ENCODE assay signal across 8 cellular contexts in the genomic region with DNA sequence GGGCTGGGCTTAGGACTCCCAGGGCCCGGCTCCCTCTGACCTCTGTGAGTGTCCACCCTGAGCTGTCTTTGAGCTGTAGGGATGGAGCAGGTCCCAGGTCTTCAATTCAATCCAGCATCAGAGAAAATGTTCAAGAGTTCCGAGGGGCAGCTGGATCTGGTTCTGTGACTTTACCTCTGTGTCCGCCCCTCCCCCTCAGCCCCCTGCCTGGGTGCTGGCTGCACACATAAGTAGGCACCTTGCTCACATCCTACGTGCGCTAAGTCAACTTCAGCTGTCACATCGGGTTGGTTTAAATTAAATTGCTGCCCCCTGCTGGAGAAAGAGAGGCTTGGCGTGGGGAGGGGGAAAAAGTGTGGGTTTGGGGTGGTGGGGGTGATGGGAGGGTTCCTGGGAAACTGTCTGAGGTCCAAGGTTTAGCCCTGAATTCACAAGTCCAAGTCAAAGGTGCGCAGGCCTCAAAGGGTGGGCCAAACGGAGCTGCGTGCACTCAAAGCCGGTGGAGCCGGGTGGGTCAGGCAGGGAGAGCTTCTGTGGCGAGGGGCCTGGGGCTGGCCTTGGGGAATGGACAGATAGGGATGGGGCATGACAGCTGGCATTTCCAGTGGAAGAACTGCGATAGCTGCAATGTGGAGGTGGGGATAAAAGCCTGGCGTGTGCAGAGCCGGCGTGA. TPM values are rescaled to one million over a fixed set of nuclear protein-coding genes. Genes with fewer than 3 reads are reported as not detected.
A peak's percentile ranks its signal among the peaks of the same experiment; 100 is the strongest.
DNase-seq lines count a peak whose midpoint lies in the region; ATAC-seq, FAIRE-seq and TF ChIP-seq lines count a peak whose summit lies in the region.

No MANE protein-coding gene starts in this region.

- DNase-seq in Calu3 (peak; percentile 43), HTR-8/SVneo (ENCODE audit: insufficient read length, low spot score) (no peak), mesothelial cell of epicardium (ENCODE audit: low spot score in 2 of 2, unreplicated experiment in 2 of 2) (no peak), HK-2 (ENCODE audit: unreplicated experiment) (no peak), NCI-H1436 treated with DMSO at 0.1 percent for 48 hours (lab: John Stamatoyannopoulos, UW) (no peak)

- H3K9me3 Mint-ChIP-seq in Calu3 (ENCODE audit: low read depth, unreplicated experiment) (no peaks in the 10 kb centered on the region), brain (no peaks in the 10 kb centered on the region), mesothelial cell of epicardium (no peaks in the 10 kb centered on the region)

- no TSS peak for BruUV-seq in Calu3 (replicated peaks; lab: Mats Ljungman, UMichigan)

- intact Hi-C loops in Calu3 (cut with micrococcal nuclease; ENCODE audit: unreplicated experiment), result no loop called here

- H3K27me3 Mint-ChIP-seq in Calu3 (ENCODE audit: unreplicated experiment) (peaks cover 36% of the 10 kb centered on the region), brain (peaks cover 19% of the 10 kb centered on the region), mesothelial cell of epicardium (ENCODE audit: low read depth) (peaks cover 18% of the 10 kb centered on the region)

- ATAC-seq in HG02678 (IDR thresholded peaks at IDR 0.05; ENCODE audit: unreplicated experiment), result no peak
- ATAC-seq in GM21576 (IDR thresholded peaks at IDR 0.05; ENCODE audit: unreplicated experiment), result no peak

- H3K36me3 Mint-ChIP-seq in Calu3 (ENCODE audit: insufficient read depth, unreplicated experiment) (no peaks in the 10 kb centered on the region), brain (no peaks in the 10 kb centered on the region), mesothelial cell of epicardium (no peaks in the 10 kb centered on the region)

- H3K4me1 Mint-ChIP-seq in Calu3 (ENCODE audit: low read depth, unreplicated experiment), result no peaks in the 10 kb centered on the region
- no peaks in the 10 kb centered on the region for H3K4me1 Mint-ChIP-seq in brain
- no peaks in the 10 kb centered on the region for H3K4me1 Mint-ChIP-seq in mesothelial cell of epicardium

- H3K27ac Mint-ChIP-seq in Calu3 (ENCODE audit: unreplicated experiment) (no peak overlapping the region), brain (no peak overlapping the region), mesothelial cell of epicardium (no peak overlapping the region)

- H3K4me3 Mint-ChIP-seq in Calu3 (ENCODE audit: low read depth, unreplicated experiment) (no peak overlapping the region), brain (no peak overlapping the region), mesothelial cell of epicardium (no peak overlapping the region)

- FAIRE-seq in HTR-8/SVneo (lab: Jason Lieb, UNC), result peak; percentile 96

- TF ChIP-seq CTCF in Calu3 (IDR thresholded peaks at IDR 0.05; ENCODE audit: unreplicated experiment) (peak; percentile 86), brain (conservative IDR thresholded peaks at IDR 0.05) (peak; percentile 27 to 66), mesothelial cell of epicardium (IDR thresholded peaks at IDR 0.05; ENCODE audit: unreplicated experiment) (peak; percentile 70)

- CTCF ChIA-PET in Calu3 (lab: Charles Lee), result interaction anchor here (0.6 to 3.7 kb wide), 13 partner anchors 16 to 200 kb away, joined by 3 to 61 read pairs (median 5); no protein-coding TSS in a partner anchor

RNA-seq across cellular contexts. Expression of a gene that starts 3.0 kb away (rescaled TPM):
- not detected in 2 replicates for total RNA-seq in Calu3 (2022)
- polyA plus RNA-seq in brain (ENCODE audit: insufficient read depth, low read depth, low replicate concordance), result not detected
- not detected in 3 replicates for total RNA-seq in mesothelial cell of epicardium

RNA-seq across cellular contexts. Expression of a gene that starts 11.0 kb away (rescaled TPM):
- total RNA-seq in Calu3 (2022) (10.4 and 10.7 TPM in 2 replicates), mesothelial cell of epicardium (0.09 TPM in 1 of 3 replicates, not detected in the others)
- 9.7 TPM for polyA plus RNA-seq in brain (ENCODE audit: insufficient read depth, low read depth, low replicate concordance)

RNA-seq across cellular contexts. Expression of a gene that starts 12.3 kb away (rescaled TPM):
- total RNA-seq in Calu3 (2022) (not detected in 2 replicates), mesothelial cell of epicardium (not detected in 3 replicates)
- polyA plus RNA-seq in brain (ENCODE audit: insufficient read depth, low read depth, low replicate concordance), result not detected

Comparison
In these comparisons a context has a peak if more than half of its experiments do, and no peak if none do; other contexts are left out.
1. RNA of a gene that starts 11.0 kb away (total RNA-seq): 10.4 to 10.7 TPM in Calu3; 0.09 TPM in mesothelial cell of epicardium; every median in the first group is over 10 times any median in the second.
2. Peak in every context shown above with its lines, with median percentiles within 50 percentile points of each other: CTCF ChIP-seq.